Comparison of ENCODE assay signal across 24 cellular contexts in the genomic region with DNA sequence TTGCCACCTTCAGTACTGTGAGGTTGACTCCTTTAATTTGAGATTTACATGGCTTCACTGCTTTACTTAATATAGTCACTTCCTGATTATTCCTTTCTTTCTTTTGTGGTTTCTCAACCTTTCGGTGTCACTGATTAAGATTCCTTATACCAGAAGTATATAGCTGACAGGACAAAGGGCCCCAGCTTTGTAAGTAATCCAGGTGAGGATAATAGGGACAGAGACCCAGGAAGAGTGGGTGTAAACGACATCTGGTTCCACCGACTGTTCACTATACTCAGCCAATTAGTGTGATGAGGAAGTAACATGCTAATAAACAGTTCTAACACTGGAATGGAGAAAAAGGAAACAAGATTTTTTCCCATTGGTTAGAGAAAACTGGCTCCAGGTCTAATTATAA.
"Had no signal": no experiment of that assay in that cellular context is flagged by ENCODE, and none has a peak within 500 bp of the region (broad histone marks: within the 10 kb centered on the region; RNA-seq: fewer than 3 reads in every experiment).

No MANE protein-coding gene starts in this region.

- H3K27me3 ChIP-seq: adrenal gland, ascending aorta, neutrophil, ovary, spleen, vagina had no signal

- H3K4me3 ChIP-seq: adrenal gland, ascending aorta, ovary, prostate gland, spleen, thoracic aorta, vagina had no signal

- H3K27ac ChIP-seq: adrenal gland, ascending aorta, neutrophil, ovary, prostate gland, spleen, thoracic aorta, vagina had no signal

- H3K9me3 ChIP-seq: adrenal gland, ascending aorta, neutrophil, ovary, prostate gland, spleen, thoracic aorta, vagina had no signal

- FAIRE-seq: endothelial cell of umbilical vein, frontal cortex, TTC549 had no signal

- H3K4me1 ChIP-seq: adrenal gland, ascending aorta, prostate gland, spleen, vagina had no signal

- H3K36me3 ChIP-seq: adrenal gland, ascending aorta, neutrophil, ovary, prostate gland, spleen, thoracic aorta, vagina had no signal

- ATAC-seq: activated CD4-positive, alpha-beta T cell treated with anti-CD3 and anti-CD28 coated beads for 36 hours; effector memory CD8-positive, alpha-beta T cell; esophagus mucosa; left ventricle myocardium superior; naive thymus-derived CD8-positive, alpha-beta T cell had no signal

- DNase-seq: activated CD4-positive, alpha-beta T cell treated with anti-CD3 and anti-CD28 coated beads for 36 hours; activated CD4-positive, alpha-beta T cell treated with anti-CD3 and anti-CD28 coated beads, Interleukin-2, amount 50 U/mL, for 4 hours; activated gamma-delta T cell; adrenal gland; central memory CD4-positive, alpha-beta T cell; dermis blood vessel endothelial cell; effector memory CD8-positive, alpha-beta T cell; hypothalamus; left ventricle myocardium superior; mammary epithelial cell; naive thymus-derived CD8-positive, alpha-beta T cell; ovary; spleen; stimulated activated CD4-positive, alpha-beta T cell treated with anti-CD3 and anti-CD28 coated beads, Interleukin-4, amount 100 ng/mL, for 1 hour; stimulated activated naive CD4-positive, alpha-beta T cell had no signal
